ENCODE assay signal across 11 cellular contexts in genomic region chr3:48247401-48247807, GRCh38. TPM values are rescaled to one million over a fixed set of nuclear protein-coding genes. Genes with fewer than 3 reads are reported as not detected.
DNase-seq lines count a peak whose midpoint lies in the region; ATAC-seq and TF ChIP-seq lines count a peak whose summit lies in the region.
"Had no signal": no experiment of that assay in that cellular context is flagged by ENCODE, and none has a peak within 500 bp of the region (broad histone marks: within the 10 kb centered on the region; RNA-seq: fewer than 3 reads in every experiment).

No MANE protein-coding gene starts in this region.

- H3K27ac ChIP-seq in neutrophil = peak overlapping the region; percentile 79

- peak; percentile 55 for DNase-seq in EH (ENCODE audit: low read depth)
- peak; percentile 60 for DNase-seq in NCI-H226
- DNase-seq in NCI-H2029 treated with DMSO at 0.1 percent for 48 hours (lab: John Stamatoyannopoulos, UW) = no peak
- no peak for DNase-seq in anterior cingulate cortex (lab: John Stamatoyannopoulos, UW)
- no peak for DNase-seq in HuH-7.5 (ENCODE audit: low spot score)
- DNase-seq: caudate nucleus, islet precursor cell, NCI-H1105 had no signal

- no peaks in the 10 kb centered on the region for H3K9me3 Mint-ChIP-seq in brain

- ATAC-seq in GM19023 (IDR thresholded peaks at IDR 0.05; ENCODE audit: unreplicated experiment) = no peak

- TF ChIP-seq CTCF in brain (conservative IDR thresholded peaks at IDR 0.05) = no peak
- no peak for TF ChIP-seq CTCF in neutrophil (IDR thresholded peaks at IDR 0.05)

- peaks cover 36% of the 10 kb centered on the region for H3K4me1 Mint-ChIP-seq in brain

- peak overlapping the region in 3 of 5 experiments; percentile 24 to 81 (median 49) for H3K27ac Mint-ChIP-seq in brain

- H3K36me3 Mint-ChIP-seq in brain = peaks cover 63% of the 10 kb centered on the region

- H3K27me3 ChIP-seq in neutrophil = no peaks in the 10 kb centered on the region

- H3K27me3 Mint-ChIP-seq in brain = no peaks in the 10 kb centered on the region

- peaks cover 14% of the 10 kb centered on the region for H3K36me3 ChIP-seq in neutrophil

- H3K9me3 ChIP-seq in neutrophil = no peaks in the 10 kb centered on the region

- H3K4me3 ChIP-seq in neutrophil (ENCODE audit: low read depth in 1 of 2, low read length in 1 of 2) = no peak overlapping the region

- H3K4me3 Mint-ChIP-seq in brain = peak overlapping the region in 2 of 5 experiments; percentile 11 to 44

- peaks cover under 1 to 5% of the 10 kb centered on the region in 2 experiments for H3K4me1 ChIP-seq in neutrophil (ENCODE audit: control insufficient read depth in 1 of 2, insufficient read depth in 1 of 2, low read depth in 1 of 2, low read length in 1 of 2)

RNA-seq across cellular contexts. Expression of gene ZNF589, which starts 6.5 kb away (rescaled TPM):
- polyA plus RNA-seq in brain (ENCODE audit: insufficient read depth, low read depth, low replicate concordance) = 4.2 TPM

RNA-seq across cellular contexts. Expression of gene CAMP, which starts 24.1 kb away (rescaled TPM):
- polyA plus RNA-seq in brain (ENCODE audit: insufficient read depth, low read depth, low replicate concordance) = not detected

RNA-seq across cellular contexts. Expression of gene NME6, which starts 53.8 kb away (rescaled TPM):
- polyA plus RNA-seq in brain (ENCODE audit: insufficient read depth, low read depth, low replicate concordance) = 9.5 TPM

RNA-seq across cellular contexts. Expression of gene CDC25A, which starts 59.2 kb away (rescaled TPM):
- 3.5 TPM for polyA plus RNA-seq in brain (ENCODE audit: insufficient read depth, low read depth, low replicate concordance)

Comparison
In these comparisons a context has a peak if more than half of its experiments do, and no peak if none do; other contexts are left out.
1. DNase-seq: peak in EH (single experiment) and NCI-H226 (single experiment); none in NCI-H2029 treated with DMSO at 0.1 percent for 48 hours (single experiment), anterior cingulate cortex (0 of 58) and HuH-7.5 (single experiment).